15 cellular contexts compared by ENCODE assay signal in genomic region chr7:40916811-40917210, GRCh38.
DNase-seq lines count a peak whose midpoint lies in the region; ATAC-seq and TF ChIP-seq lines count a peak whose summit lies in the region.
"Had no signal": no experiment of that assay in that cellular context is flagged by ENCODE, and none has a peak within 500 bp of the region (broad histone marks: within the 10 kb centered on the region; RNA-seq: fewer than 3 reads in every experiment).

No MANE protein-coding gene starts in this region.

- H3K4me3 ChIP-seq in fibroblast of pulmonary artery (replicated peaks; ENCODE audit: low read depth, low read length) = no peak overlapping the region
- H3K4me3 ChIP-seq: GM12878, GM23248 had no signal

- intact Hi-C loops in posterior cingulate gyrus (cut with DNase I) = no loop called here

- no peak for TF ChIP-seq CTCF in fibroblast of pulmonary artery (IDR thresholded peaks at IDR 0.05; ENCODE audit: low read length, missing control alignments)

- DNase-seq in NCI-H226 (peak; percentile 23), fibroblast of pulmonary artery (ENCODE audit: low read depth) (peak; percentile 13), kidney tubule cell (ENCODE audit: low spot score) (peak; percentile 35), posterior cingulate gyrus (no peak), AG08396 (ENCODE audit: low spot score) (no peak)
- no peak for DNase-seq in stimulated activated CD4-positive, alpha-beta T cell treated with anti-CD3 and anti-CD28 coated beads, Interleukin-4, amount 100 ng/mL, for 24 hours
- DNase-seq: ACHN; C1 segment of cervical spinal cord; Calu3; CD4-positive, alpha-beta T cell; DMS 273 treated with DMSO at 0.1 percent for 48 hours; GM23248 had no signal

- no peak for ATAC-seq in HG02970 (IDR thresholded peaks at IDR 0.05; ENCODE audit: low FRiP score, unreplicated experiment)
- ATAC-seq: GM12878, HepG2 had no signal

Comparison
In these comparisons a context has a peak if more than half of its experiments do, and no peak if none do; other contexts are left out.
1. DNase-seq: peak in NCI-H226 (single experiment), fibroblast of pulmonary artery (single experiment) and kidney tubule cell (single experiment); none in stimulated activated CD4-positive, alpha-beta T cell treated with anti-CD3 and anti-CD28 coated beads, Interleukin-4, amount 100 ng/mL, for 24 hours (single experiment), posterior cingulate gyrus (0 of 10) and AG08396 (single experiment).